8 cellular contexts compared by ENCODE assay signal in the genomic region with DNA sequence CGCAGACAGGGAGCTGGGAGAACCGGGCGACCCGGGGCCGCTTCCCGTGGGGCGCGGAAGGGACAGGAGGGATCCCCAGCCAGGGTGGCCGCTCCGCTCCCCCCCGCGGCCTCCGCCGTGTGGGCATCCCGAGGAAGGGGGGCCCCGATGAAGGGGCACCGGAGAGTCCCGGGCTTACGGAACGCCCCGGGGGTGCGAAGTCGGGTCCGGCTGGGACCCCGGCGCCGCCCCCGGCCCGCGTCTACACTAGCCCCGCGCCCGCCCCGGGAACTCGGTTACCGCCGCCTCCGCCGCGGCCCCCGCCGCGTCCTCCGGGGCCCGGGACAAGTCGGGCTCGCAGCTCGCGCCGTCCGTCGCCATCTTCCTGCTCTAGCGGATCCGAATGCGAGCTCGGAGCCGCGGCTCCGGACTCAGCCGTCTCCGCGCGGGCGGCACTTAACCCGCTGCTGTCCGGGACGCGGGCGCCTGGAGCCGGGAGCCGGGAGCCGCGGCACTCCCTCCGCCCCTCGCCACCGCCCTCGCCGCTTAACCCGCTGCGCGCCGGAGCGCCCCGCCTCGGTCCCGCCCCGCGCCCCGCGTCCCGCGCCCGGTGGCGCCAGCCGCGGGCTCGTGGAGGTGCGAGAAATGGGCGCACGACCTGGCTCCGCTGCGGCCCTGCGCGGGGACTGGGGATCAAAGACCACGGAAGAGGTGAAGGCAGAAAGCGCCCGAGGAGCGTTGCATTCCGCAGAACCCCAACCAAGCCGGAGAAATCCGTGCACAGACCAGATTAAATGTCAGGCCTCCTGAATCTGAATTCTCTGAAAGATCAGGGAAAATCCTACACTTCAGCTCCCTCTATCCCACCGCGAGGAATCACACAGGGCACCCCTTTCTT. TPM values are rescaled to one million over a fixed set of nuclear protein-coding genes. Genes with fewer than 3 reads are reported as not detected.
DNase-seq lines count a peak whose midpoint lies in the region; ATAC-seq and TF ChIP-seq lines count a peak whose summit lies in the region.

A gene with protein sequence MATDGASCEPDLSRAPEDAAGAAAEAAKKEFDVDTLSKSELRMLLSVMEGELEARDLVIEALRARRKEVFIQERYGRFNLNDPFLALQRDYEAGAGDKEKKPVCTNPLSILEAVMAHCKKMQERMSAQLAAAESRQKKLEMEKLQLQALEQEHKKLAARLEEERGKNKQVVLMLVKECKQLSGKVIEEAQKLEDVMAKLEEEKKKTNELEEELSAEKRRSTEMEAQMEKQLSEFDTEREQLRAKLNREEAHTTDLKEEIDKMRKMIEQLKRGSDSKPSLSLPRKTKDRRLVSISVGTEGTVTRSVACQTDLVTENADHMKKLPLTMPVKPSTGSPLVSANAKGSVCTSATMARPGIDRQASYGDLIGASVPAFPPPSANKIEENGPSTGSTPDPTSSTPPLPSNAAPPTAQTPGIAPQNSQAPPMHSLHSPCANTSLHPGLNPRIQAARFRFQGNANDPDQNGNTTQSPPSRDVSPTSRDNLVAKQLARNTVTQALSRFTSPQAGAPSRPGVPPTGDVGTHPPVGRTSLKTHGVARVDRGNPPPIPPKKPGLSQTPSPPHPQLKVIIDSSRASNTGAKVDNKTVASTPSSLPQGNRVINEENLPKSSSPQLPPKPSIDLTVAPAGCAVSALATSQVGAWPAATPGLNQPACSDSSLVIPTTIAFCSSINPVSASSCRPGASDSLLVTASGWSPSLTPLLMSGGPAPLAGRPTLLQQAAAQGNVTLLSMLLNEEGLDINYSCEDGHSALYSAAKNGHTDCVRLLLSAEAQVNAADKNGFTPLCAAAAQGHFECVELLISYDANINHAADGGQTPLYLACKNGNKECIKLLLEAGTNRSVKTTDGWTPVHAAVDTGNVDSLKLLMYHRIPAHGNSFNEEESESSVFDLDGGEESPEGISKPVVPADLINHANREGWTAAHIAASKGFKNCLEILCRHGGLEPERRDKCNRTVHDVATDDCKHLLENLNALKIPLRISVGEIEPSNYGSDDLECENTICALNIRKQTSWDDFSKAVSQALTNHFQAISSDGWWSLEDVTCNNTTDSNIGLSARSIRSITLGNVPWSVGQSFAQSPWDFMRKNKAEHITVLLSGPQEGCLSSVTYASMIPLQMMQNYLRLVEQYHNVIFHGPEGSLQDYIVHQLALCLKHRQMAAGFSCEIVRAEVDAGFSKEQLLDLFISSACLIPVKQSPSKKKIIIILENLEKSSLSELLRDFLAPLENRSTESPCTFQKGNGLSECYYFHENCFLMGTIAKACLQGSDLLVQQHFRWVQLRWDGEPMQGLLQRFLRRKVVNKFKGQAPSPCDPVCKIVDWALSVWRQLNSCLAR (N-terminal part only) (minus strand): TSS at position 386 of the 877 bp plus-strand sequence. CDS start 26 bp downstream, at position 360.

- H3K27ac ChIP-seq in muscle layer of duodenum (ENCODE audit: low read length) (peak within 1 kb of the TSS; percentile 7), urinary bladder (ENCODE audit: low read depth) (no peak within 1 kb of the TSS)

- H3K9me3 ChIP-seq in muscle layer of duodenum (ENCODE audit: control insufficient read depth in 1 of 2, low read length in 2 of 2): no peaks in the 10 kb centered on the region

- no peaks in the 10 kb centered on the region for H3K27me3 ChIP-seq in muscle layer of duodenum (ENCODE audit: low read depth, low read length)

- H3K36me3 ChIP-seq in muscle layer of duodenum (ENCODE audit: control insufficient read depth in 1 of 2, insufficient read depth in 2 of 2, low read length in 2 of 2): no peaks in the 10 kb centered on the region
- H3K36me3 ChIP-seq in urinary bladder (ENCODE audit: insufficient read depth): no peaks in the 10 kb centered on the region

- H3K4me1 Mint-ChIP-seq in activated B cell treated with CpG ODN at 0.5 μM for 24 hours: peaks cover 18% of the 10 kb centered on the region

- peak within 1 kb of the TSS; percentile 57 for H3K4me3 Mint-ChIP-seq in activated B cell treated with CpG ODN at 0.5 μM for 24 hours

- ATAC-seq in HG02798 (IDR thresholded peaks at IDR 0.05; ENCODE audit: poor library complexity, unreplicated experiment) (peak; percentile 61), activated B cell treated with CpG ODN at 0.5 μM for 24 hours (ENCODE audit: low read depth) (no peak)

- CTCF ChIA-PET in activated B cell treated with CpG ODN at 0.5 μM for 24 hours (lab: Charles Lee): no interaction called here

- POLR2A ChIA-PET in activated B cell treated with CpG ODN at 0.5 μM for 24 hours (lab: Charles Lee): no interaction called here

- intact Hi-C loops in activated B cell treated with CpG ODN at 0.5 μM for 24 hours (cut with micrococcal nuclease): no loop called here

- H3K9me3 Mint-ChIP-seq in activated B cell treated with CpG ODN at 0.5 μM for 24 hours: no peaks in the 10 kb centered on the region

- DNase-seq in EH (ENCODE audit: low read depth) (peak; percentile 44), activated B cell treated with CpG ODN at 0.5 μM for 24 hours (no peak), fibroblast of mammary gland (ENCODE audit: low read depth) (peak; percentile 41), NCI-H2029 (lab: John Stamatoyannopoulos, UW) (no peak), NCI-H446 (lab: John Stamatoyannopoulos, UW) (no peak)

- H3K27me3 Mint-ChIP-seq in activated B cell treated with CpG ODN at 0.5 μM for 24 hours: peaks cover 40% of the 10 kb centered on the region

- no peak within 1 kb of the TSS for H3K27ac Mint-ChIP-seq in activated B cell treated with CpG ODN at 0.5 μM for 24 hours

- no peak for TF ChIP-seq CTCF in activated B cell treated with CpG ODN at 0.5 μM for 24 hours (IDR thresholded peaks at IDR 0.05)
- peak; percentile 12 for TF ChIP-seq CTCF in fibroblast of mammary gland (conservative IDR thresholded peaks at IDR 0.05; ENCODE audit: control insufficient read depth, insufficient read depth, low read depth, low read length)

- under 1% methylated on average over 113 of the region's 113 CpGs for WGBS in urinary bladder

- H3K4me1 ChIP-seq in muscle layer of duodenum (ENCODE audit: control insufficient read depth in 1 of 2, insufficient read depth in 2 of 2, low read length in 2 of 2): peaks cover 0 to 19% of the 10 kb centered on the region in 2 donors
- peaks cover 1% of the 10 kb centered on the region for H3K4me1 ChIP-seq in urinary bladder (ENCODE audit: insufficient read depth)

- H3K4me3 ChIP-seq in fibroblast of mammary gland (ENCODE audit: control insufficient read depth, low read depth, low read length) (peak within 1 kb of the TSS; percentile 40), muscle layer of duodenum (ENCODE audit: low read depth in 1 of 2, low read length in 2 of 2) (peak within 1 kb of the TSS; percentile 78), urinary bladder (ENCODE audit: low read depth, low read length) (peak within 1 kb of the TSS; percentile 87)

- no peaks in the 10 kb centered on the region for H3K36me3 Mint-ChIP-seq in activated B cell treated with CpG ODN at 0.5 μM for 24 hours (ENCODE audit: low read depth)

RNA-seq across cellular contexts. Expression of the gene that starts here (rescaled TPM):
- total RNA-seq in activated B cell treated with CpG ODN at 0.5 μM for 24 hours (0.18 and 0.49 TPM in 2 replicates), urinary bladder (13.1 TPM)
- 6.3 TPM for polyA plus RNA-seq in urinary bladder

Comparison
In these comparisons a context has a peak if more than half of its experiments do, and no peak if none do; other contexts are left out.
1. DNase-seq: peak in EH (single experiment) and fibroblast of mammary gland (single experiment); none in activated B cell treated with CpG ODN at 0.5 μM for 24 hours (single experiment), NCI-H2029 (single experiment) and NCI-H446 (0 of 2).
2. Peak in every context shown above with its lines, with median percentiles within 50 percentile points of each other: H3K4me3 ChIP-seq.